19 cellular contexts compared by ENCODE assay signal in genomic region chr18:79748321-79749157, GRCh38. TPM values are rescaled to one million over a fixed set of nuclear protein-coding genes. Genes with fewer than 3 reads are reported as not detected.
"Had no signal": no experiment of that assay in that cellular context is flagged by ENCODE, and none has a peak within 500 bp of the region (broad histone marks: within the 10 kb centered on the region; RNA-seq: fewer than 3 reads in every experiment).

No MANE protein-coding gene starts in this region.

- H3K4me1 Mint-ChIP-seq: activated CD4-positive, alpha-beta T cell treated with anti-CD3 and anti-CD28 coated beads, Interleukin-2, amount 10 ng/mL, durations not matched to agents 24 days and 14 days; activated naive CD8-positive, alpha-beta T cell treated with anti-CD3 and anti-CD28 coated beads, Interleukin-2, amount 10 ng/mL, durations not matched to agents 7 days and 5 days had no signal

- H3K27ac ChIP-seq: brain microvascular endothelial cell, heart right ventricle, parathyroid adenoma had no signal

- H3K9me3 Mint-ChIP-seq: activated CD4-positive, alpha-beta T cell treated with anti-CD3 and anti-CD28 coated beads, Interleukin-2, amount 10 ng/mL, durations not matched to agents 24 days and 14 days; activated naive CD8-positive, alpha-beta T cell treated with anti-CD3 and anti-CD28 coated beads, Interleukin-2, amount 10 ng/mL, durations not matched to agents 7 days and 5 days had no signal

- H3K9me3 ChIP-seq: heart right ventricle had no signal

- H3K4me1 ChIP-seq: heart right ventricle, parathyroid adenoma had no signal

- H3K27me3 Mint-ChIP-seq: activated CD4-positive, alpha-beta T cell treated with anti-CD3 and anti-CD28 coated beads, Interleukin-2, amount 10 ng/mL, durations not matched to agents 24 days and 14 days; activated naive CD8-positive, alpha-beta T cell treated with anti-CD3 and anti-CD28 coated beads, Interleukin-2, amount 10 ng/mL, durations not matched to agents 7 days and 5 days; dendritic cell treated with granulocyte-macrophage colony-stimulating factor and Interleukin-4, amounts not matched to agents 40 ng/mL and 50 ng/mL, for 4 days had no signal

- H3K4me3 ChIP-seq: heart right ventricle, lung had no signal

- H3K27me3 ChIP-seq: brain microvascular endothelial cell, heart right ventricle had no signal

- H3K4me3 Mint-ChIP-seq: activated CD4-positive, alpha-beta T cell treated with anti-CD3 and anti-CD28 coated beads, Interleukin-2, amount 10 ng/mL, durations not matched to agents 24 days and 14 days; activated CD8-positive, alpha-beta T cell treated with anti-CD3 and anti-CD28 coated beads, Interleukin-2, amount 10 ng/mL, durations not matched to agents 7 days and 5 days; activated naive CD8-positive, alpha-beta T cell treated with anti-CD3 and anti-CD28 coated beads, Interleukin-2, amount 10 ng/mL, durations not matched to agents 7 days and 5 days; dendritic cell treated with granulocyte-macrophage colony-stimulating factor and Interleukin-4, amounts not matched to agents 40 ng/mL and 50 ng/mL, for 4 days had no signal

- DNase-seq: activated CD4-positive, alpha-beta T cell treated with anti-CD3 and anti-CD28 coated beads, Interleukin-2, amount 10 ng/mL, durations not matched to agents 24 days and 14 days; activated CD4-positive, CD25-positive, alpha-beta regulatory T cell; activated CD8-positive, alpha-beta memory T cell treated with anti-CD3 and anti-CD28 coated beads, Interleukin-2, amount 50 U/mL, for 4 hours; activated CD8-positive, alpha-beta T cell treated with anti-CD3 and anti-CD28 coated beads, Interleukin-2, amount 10 ng/mL, durations not matched to agents 7 days and 5 days; activated naive CD4-positive, alpha-beta T cell; activated naive CD8-positive, alpha-beta T cell treated with anti-CD3 and anti-CD28 coated beads, Interleukin-2, amount 10 ng/mL, durations not matched to agents 7 days and 5 days; brain microvascular endothelial cell; effector memory CD4-positive, alpha-beta T cell; heart right ventricle; left cardiac atrium; midbrain; stimulated activated CD4-positive, alpha-beta T cell treated with anti-CD3 and anti-CD28 coated beads, Interleukin-4, amount 100 ng/mL, for 1 hour; stimulated activated naive CD8-positive, alpha-beta T cell treated with anti-CD3 and anti-CD28 coated beads, Interleukin-15, Interleukin-2, amounts not matched to agents 100 U/mL and 50 U/mL, for 24 hours; T-helper 2 cell; trophoblast cell had no signal

- ATAC-seq: activated CD8-positive, alpha-beta T cell treated with anti-CD3 and anti-CD28 coated beads, Interleukin-2, amount 10 ng/mL, durations not matched to agents 7 days and 5 days; stimulated activated naive CD8-positive, alpha-beta T cell treated with anti-CD3 and anti-CD28 coated beads, Interleukin-15, Interleukin-2, amounts not matched to agents 100 U/mL and 50 U/mL, for 24 hours had no signal

- H3K27ac Mint-ChIP-seq: activated CD4-positive, alpha-beta T cell treated with anti-CD3 and anti-CD28 coated beads, Interleukin-2, amount 10 ng/mL, durations not matched to agents 24 days and 14 days; activated CD8-positive, alpha-beta T cell treated with anti-CD3 and anti-CD28 coated beads, Interleukin-2, amount 10 ng/mL, durations not matched to agents 7 days and 5 days; activated naive CD8-positive, alpha-beta T cell treated with anti-CD3 and anti-CD28 coated beads, Interleukin-2, amount 10 ng/mL, durations not matched to agents 7 days and 5 days; dendritic cell treated with granulocyte-macrophage colony-stimulating factor and Interleukin-4, amounts not matched to agents 40 ng/mL and 50 ng/mL, for 4 days had no signal

RNA-seq across cellular contexts. Expression of gene KCNG2, which starts 49.2 kb away (rescaled TPM):
- total RNA-seq: activated CD4-positive, alpha-beta T cell treated with anti-CD3 and anti-CD28 coated beads, Interleukin-2, amount 10 ng/mL, durations not matched to agents 24 days and 14 days; activated CD8-positive, alpha-beta T cell treated with anti-CD3 and anti-CD28 coated beads, Interleukin-2, amount 10 ng/mL, durations not matched to agents 7 days and 5 days; activated naive CD8-positive, alpha-beta T cell treated with anti-CD3 and anti-CD28 coated beads, Interleukin-2, amount 10 ng/mL, durations not matched to agents 7 days and 5 days; epithelial cell of proximal tubule had no signal
